In the genomic region with DNA sequence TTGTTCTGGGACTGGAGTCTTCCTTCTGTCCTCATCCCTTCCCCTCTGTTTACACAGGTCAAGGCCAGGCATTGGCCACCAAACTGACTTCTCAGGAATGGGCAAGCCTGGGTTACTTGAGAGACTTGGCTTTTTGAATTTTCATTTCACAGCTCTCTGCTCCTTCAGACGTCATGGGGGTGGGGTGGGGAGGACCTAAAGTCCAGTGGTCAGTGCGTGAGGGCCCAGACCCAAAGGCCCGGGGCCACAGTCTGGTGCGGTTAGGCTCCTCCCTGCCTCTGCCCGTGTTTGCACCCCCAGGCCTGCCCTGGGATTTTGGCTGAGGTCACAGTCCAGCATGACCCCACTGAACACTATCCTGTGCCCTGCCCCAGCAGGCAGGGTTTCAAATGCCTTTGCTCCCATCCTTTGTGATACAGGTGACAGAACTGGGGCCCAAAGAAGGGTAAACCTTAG, we compare ENCODE assay signal across 14 cellular contexts. TPM values are rescaled to one million over a fixed set of nuclear protein-coding genes. Genes with fewer than 3 reads are reported as not detected.
A peak's percentile ranks its signal among the peaks of the same experiment; 100 is the strongest.
DNase-seq lines count a peak whose midpoint lies in the region; ATAC-seq, FAIRE-seq and TF ChIP-seq lines count a peak whose summit lies in the region.
"Had no signal": no experiment of that assay in that cellular context is flagged by ENCODE, and none has a peak within 500 bp of the region (broad histone marks: within the 10 kb centered on the region; RNA-seq: fewer than 3 reads in every experiment).

No MANE protein-coding gene starts in this region.

- H2AFZ ChIP-seq in smooth muscle cell (ENCODE audit: low read depth), result no peak overlapping the region

- peaks cover 9% of the 10 kb centered on the region for H3F3A ChIP-seq in smooth muscle cell (ENCODE audit: low read depth)

- H3K4me3 ChIP-seq in liver (ENCODE audit: low read depth in 1 of 3, low read length in 3 of 3) (no peak overlapping the region), smooth muscle cell (no peak overlapping the region)
- H3K4me3 ChIP-seq: ovary had no signal

- TF ChIP-seq CTCF in GM10266 (IDR thresholded peaks at IDR 0.05; ENCODE audit: control insufficient read depth, insufficient read depth, low read depth, missing control alignments) (no peak), VCaP (conservative IDR thresholded peaks at IDR 0.05) (no peak), liver (IDR thresholded peaks at IDR 0.05; ENCODE audit: low read depth, low read length, missing input control) (no peak), smooth muscle cell (IDR thresholded peaks at IDR 0.05; ENCODE audit: borderline replicate concordance, insufficient read depth, poor library complexity, severe bottlenecking) (no peak)

- peak in 1 of 2 donors; percentile 27 for TF ChIP-seq RAD21 in liver (IDR thresholded peaks at IDR 0.05)

- H3K27ac ChIP-seq in VCaP, result peak overlapping the region; percentile 78
- peak overlapping the region; percentile 81 to 88 for H3K27ac ChIP-seq in liver (ENCODE audit: low read depth in 1 of 2, low read length in 2 of 2)
- H3K27ac ChIP-seq in smooth muscle cell (ENCODE audit: low read depth), result peak overlapping the region; percentile 54
- H3K27ac ChIP-seq: ovary had no signal

- H3K9me3 ChIP-seq in liver (ENCODE audit: control insufficient read depth in 4 of 4, low read length in 3 of 4), result no peaks in the 10 kb centered on the region
- H3K9me3 ChIP-seq in smooth muscle cell (replicated peaks; ENCODE audit: low read depth), result no peaks in the 10 kb centered on the region
- H3K9me3 ChIP-seq: ovary had no signal

- no peak for ATAC-seq in GM21526 (IDR thresholded peaks at IDR 0.05; ENCODE audit: low FRiP score, unreplicated experiment)

- H3K9ac ChIP-seq in liver (ENCODE audit: low read depth in 1 of 2, low read length in 2 of 2) (no peak overlapping the region), smooth muscle cell (ENCODE audit: low read depth) (no peak overlapping the region)

- no peaks in the 10 kb centered on the region for H3K36me3 ChIP-seq in liver (ENCODE audit: control insufficient read depth in 4 of 4, insufficient read depth in 3 of 4, low read depth in 1 of 4, low read length in 3 of 4)
- no peaks in the 10 kb centered on the region for H3K36me3 ChIP-seq in smooth muscle cell (ENCODE audit: low read depth)
- H3K36me3 ChIP-seq: ovary had no signal

- 34% methylated on average over 5 of the region's 5 CpGs for WGBS in liver
- WGBS in smooth muscle cell (ENCODE audit: low lambda C conversion rate), result 83% methylated on average over 5 of the region's 5 CpGs

- DNase-seq in GM10266 (ENCODE audit: extremely low spot score) (peak; percentile 2), smooth muscle cell (lab: John Stamatoyannopoulos, UW; ENCODE audit: unreplicated experiment) (no peak), AG08396 (ENCODE audit: low spot score) (no peak), GM12891 (ENCODE audit: insufficient read length, low spot score) (no peak), SKM-1 (lab: John Stamatoyannopoulos, UW; ENCODE audit: unreplicated experiment) (no peak)
- DNase-seq: CD4-positive, CD25-positive, alpha-beta regulatory T cell; NCI-H146; NCI-H526 treated with DMSO at 0.1 percent for 48 hours; SHP77 had no signal

- H3K4me2 ChIP-seq in smooth muscle cell, result peak overlapping the region; percentile 59

- H3K79me2 ChIP-seq in smooth muscle cell (ENCODE audit: low read depth), result peaks cover 11% of the 10 kb centered on the region

- no peak for TF ChIP-seq POLR2A in GM12891 (IDR thresholded peaks at IDR 0.05; ENCODE audit: low read depth, low read length)

- FAIRE-seq in GM12891 (lab: Jason Lieb, UNC), result no peak
- FAIRE-seq: endometrium had no signal

- H3K4me1 ChIP-seq in liver (ENCODE audit: control insufficient read depth in 4 of 4, insufficient read depth in 4 of 4, low read length in 3 of 4) (peaks cover 27 to 77% (median 69%) of the 10 kb centered on the region in 4 donors), smooth muscle cell (ENCODE audit: low read depth) (peaks cover 21% of the 10 kb centered on the region)

- no peaks in the 10 kb centered on the region for H3K27me3 ChIP-seq in liver (ENCODE audit: control insufficient read depth in 4 of 4, insufficient read depth in 4 of 4, low read length in 3 of 4)
- no peaks in the 10 kb centered on the region for H3K27me3 ChIP-seq in smooth muscle cell (ENCODE audit: low read depth)
- H3K27me3 ChIP-seq: ovary had no signal

- peaks cover 2% of the 10 kb centered on the region for H4K20me1 ChIP-seq in smooth muscle cell (ENCODE audit: low read depth)

TF ChIP-seq in liver, 16 proteins besides CTCF, POLR2A, EP300 and RAD21 (continues in another document):
- TF ChIP-seq RXRA (IDR thresholded peaks at IDR 0.05), result peak; percentile 88 to 90
- no peak for TF ChIP-seq GABPA (IDR thresholded peaks at IDR 0.05 in 1 of 2, conservative IDR thresholded peaks at IDR 0.05 in 1 of 2)
- TF ChIP-seq JUND (IDR thresholded peaks at IDR 0.05), result peak in 1 of 2 donors; percentile 58
- TF ChIP-seq REST (IDR thresholded peaks at IDR 0.05), result peak; percentile 40
- peak; percentile 50 for TF ChIP-seq YY1 (IDR thresholded peaks at IDR 0.05)
- TF ChIP-seq MAX (IDR thresholded peaks at IDR 0.05), result peak; percentile 56

TF ChIP-seq in GM12891, 5 proteins besides CTCF, POLR2A, EP300 and RAD21:
- TF ChIP-seq PAX5 (IDR thresholded peaks at IDR 0.05; ENCODE audit: insufficient read depth, low read length, severe bottlenecking) (no peak), SPI1 (IDR thresholded peaks at IDR 0.05; ENCODE audit: low read depth, low read length) (no peak), TAF1 (IDR thresholded peaks at IDR 0.05; ENCODE audit: low read depth, low read length) (no peak), POU2F2 (IDR thresholded peaks at IDR 0.05; ENCODE audit: low read depth, low read length) (no peak), POLR2AphosphoS5 (IDR thresholded peaks at IDR 0.05; ENCODE audit: low read depth, low read length) (no peak)

RNA-seq across cellular contexts. Expression of gene CXXC5, which starts 4.1 kb away (rescaled TPM):
- total RNA-seq in liver, result 10 to 100 TPM; 59.1 to 78.6 TPM
- 10 to 100 TPM; 40.6 to 70.0 TPM for polyA plus RNA-seq in liver
- 85.5 and 103 TPM in 2 replicates for total RNA-seq in smooth muscle cell
- polyA plus RNA-seq in smooth muscle cell, result 139 and 175 TPM in 2 replicates
- polyA plus RNA-seq in GM12891 (2012; ENCODE audit: low read depth, missing spikeins), result 29.4 TPM
